In genomic region chr10:63120554-63120953, GRCh38 we compare ENCODE assay signal across 16 cellular contexts. TPM values are rescaled to one million over a fixed set of nuclear protein-coding genes. Genes with fewer than 3 reads are reported as not detected.
DNase-seq lines count a peak whose midpoint lies in the region; ATAC-seq, FAIRE-seq and TF ChIP-seq lines count a peak whose summit lies in the region.
"Had no signal": no experiment of that assay in that cellular context is flagged by ENCODE, and none has a peak within 500 bp of the region (broad histone marks: within the 10 kb centered on the region; RNA-seq: fewer than 3 reads in every experiment).

No MANE protein-coding gene starts in this region.

- peaks cover 9% of the 10 kb centered on the region for H3K4me1 ChIP-seq in lower lobe of right lung
- no peaks in the 10 kb centered on the region for H3K4me1 ChIP-seq in kidney (ENCODE audit: control insufficient read depth in 1 of 2, insufficient read depth in 1 of 2, low read depth in 1 of 2, low read length in 2 of 2)

- H3K36me3 ChIP-seq in lower lobe of right lung (no peaks in the 10 kb centered on the region), kidney (ENCODE audit: control insufficient read depth in 1 of 2, insufficient read depth in 2 of 2, low read length in 2 of 2) (no peaks in the 10 kb centered on the region)

- no peak overlapping the region for H3K9ac ChIP-seq in kidney (ENCODE audit: low read length in 2 of 2)

- H3K9me3 ChIP-seq in lower lobe of right lung (no peaks in the 10 kb centered on the region), kidney (ENCODE audit: control insufficient read depth in 1 of 2, low read length in 2 of 2) (no peaks in the 10 kb centered on the region)

- FAIRE-seq in kidney (lab: Jason Lieb, UNC) = no peak
- FAIRE-seq: frontal cortex had no signal

- TF ChIP-seq CTCF in fibroblast of the aortic adventitia (IDR thresholded peaks at IDR 0.05; ENCODE audit: insufficient read depth, low read length) = peak; percentile 15
- no peak for TF ChIP-seq CTCF in lower lobe of right lung (IDR thresholded peaks at IDR 0.05)
- TF ChIP-seq CTCF in kidney (IDR thresholded peaks at IDR 0.05; ENCODE audit: borderline replicate concordance, extremely low read depth, insufficient read depth) = no peak

- H3K27me3 ChIP-seq in lower lobe of right lung (ENCODE audit: low read depth) = no peaks in the 10 kb centered on the region

- DNase-seq in DMS 273 treated with DMSO at 0.1 percent for 48 hours (lab: John Stamatoyannopoulos, UW) (peak; percentile 98), NCI-H524 (lab: John Stamatoyannopoulos, UW) (peak; percentile 86 to 89), fibroblast of the aortic adventitia (ENCODE audit: low read depth) (peak; percentile 97), non-pigmented ciliary epithelial cell (ENCODE audit: low read depth) (peak; percentile 65), lower lobe of right lung (no peak), kidney (no peak)
- DNase-seq: activated CD8-positive, alpha-beta T cell treated with anti-CD3 and anti-CD28 coated beads, Interleukin-2, amount 10 ng/mL, durations not matched to agents 7 days and 5 days; activated naive CD4-positive, alpha-beta T cell treated with Interleukin-2 at 50 U/mL for 16 hours; COR-L47; NCI-H2029; occipital lobe; stimulated activated CD4-positive, alpha-beta T cell treated with anti-CD3 and anti-CD28 coated beads, Interleukin-2, amount 100 ng/mL, for 24 hours; stimulated activated naive CD4-positive, alpha-beta T cell treated with Interleukin-2 at 50 U/mL for 16 hours had no signal

- ATAC-seq in HG03442 (IDR thresholded peaks at IDR 0.05; ENCODE audit: unreplicated experiment) (no peak), lower lobe of right lung (no peak), HG02623 (IDR thresholded peaks at IDR 0.05; ENCODE audit: unreplicated experiment) (no peak)
- ATAC-seq: activated CD8-positive, alpha-beta T cell treated with anti-CD3 and anti-CD28 coated beads, Interleukin-2, amount 10 ng/mL, durations not matched to agents 7 days and 5 days had no signal

- H3K4me3 ChIP-seq in fibroblast of the aortic adventitia (ENCODE audit: low read depth, low read length) (no peak overlapping the region), lower lobe of right lung (no peak overlapping the region), kidney (ENCODE audit: low read length in 2 of 2) (no peak overlapping the region)

- intact Hi-C loops in lower lobe of right lung (cut with DNase I) (no loop called here), kidney (cut with DNase I) (no loop called here)

- no peak overlapping the region for H3K27ac ChIP-seq in lower lobe of right lung
- H3K27ac ChIP-seq in kidney (ENCODE audit: low read depth in 2 of 2, low read length in 2 of 2) = no peak overlapping the region

RNA-seq across cellular contexts. Expression of gene NRBF2, which starts 12.6 kb away (rescaled TPM):
- total RNA-seq in fibroblast of the aortic adventitia (ENCODE audit: low replicate concordance) (16.6 and 26.6 TPM in 2 replicates), lower lobe of right lung (24.3 TPM), kidney (15.8 TPM)
- polyA plus RNA-seq in kidney (ENCODE audit: insufficient read depth, low read depth, low replicate concordance) = 11.2 TPM

Comparison
In these comparisons a context has a peak if more than half of its experiments do, and no peak if none do; other contexts are left out.
1. DNase-seq: peak in DMS 273 treated with DMSO at 0.1 percent for 48 hours (single experiment), NCI-H524 (2 of 2), fibroblast of the aortic adventitia (single experiment) and non-pigmented ciliary epithelial cell (single experiment); none in lower lobe of right lung (single experiment) and kidney (single experiment).